ENCODE assay signal across 1 cellular context in the genomic region with DNA sequence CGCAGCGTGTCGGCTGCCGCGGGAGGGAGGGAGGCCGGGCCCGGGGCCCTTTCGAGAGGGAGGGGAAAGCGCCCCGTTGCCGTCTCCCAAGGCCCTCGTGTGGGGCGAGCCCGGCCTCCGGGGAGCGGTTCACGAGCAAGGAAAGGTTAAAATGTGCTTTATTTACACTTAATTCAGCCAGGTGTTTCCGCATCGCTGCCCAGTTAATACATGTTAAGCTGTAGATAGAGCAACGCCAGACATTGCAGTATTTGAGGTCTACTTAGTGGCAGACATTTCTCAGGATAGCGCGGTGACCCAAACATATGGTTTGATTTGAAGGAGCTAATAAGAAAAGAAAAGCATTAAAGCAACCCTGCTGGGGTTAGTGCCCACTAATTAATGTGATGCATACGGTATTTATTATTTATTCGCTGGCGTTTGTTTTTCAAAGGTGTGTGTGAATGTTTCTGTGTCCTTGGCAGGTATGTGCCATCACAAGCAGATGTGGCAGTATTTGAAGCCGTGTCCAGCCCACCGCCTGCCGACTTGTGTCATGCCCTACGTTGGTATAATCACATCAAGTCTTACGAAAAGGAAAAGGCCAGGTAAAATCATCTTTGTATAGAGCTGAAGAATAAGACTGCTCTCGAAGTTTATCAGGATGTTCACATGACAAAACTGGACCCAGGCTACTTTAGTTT.
A peak's percentile ranks its signal among the peaks of the same experiment; 100 is the strongest.
TF ChIP-seq lines count a peak whose summit lies in the region.

No MANE protein-coding gene starts in this region.

TF ChIP-seq in K562, 482 proteins besides CTCF, POLR2A, EP300 and RAD21 (continued from another document):
- no peak for TF ChIP-seq CEBPZ (IDR thresholded peaks at IDR 0.05; ENCODE audit: borderline replicate concordance, low read depth, low read length)
- peak; percentile 76 for TF ChIP-seq RBFOX2 (IDR thresholded peaks at IDR 0.05; ENCODE audit: low read depth, low read length)
- TF ChIP-seq NR2C2 (CRISPR knock-in tag; IDR thresholded peaks at IDR 0.05), result no peak
- TF ChIP-seq NR2C2 (tag; IDR thresholded peaks at IDR 0.05), result peak; percentile 13
- peak; percentile 7; the same call in 1 of the 2 replicates for TF ChIP-seq PHF8 (IDR thresholded peaks at IDR 0.05; ENCODE audit: borderline replicate concordance, low read length)
- peak in 1 of 2 experiments; percentile 63; a peak in 1 of 4 replicates for TF ChIP-seq SIN3A (IDR thresholded peaks at IDR 0.05; ENCODE audit: borderline replicate concordance in 2 of 2, control insufficient read depth in 1 of 2, low read depth in 2 of 2, low read length in 2 of 2)
- TF ChIP-seq, protein P1, sequence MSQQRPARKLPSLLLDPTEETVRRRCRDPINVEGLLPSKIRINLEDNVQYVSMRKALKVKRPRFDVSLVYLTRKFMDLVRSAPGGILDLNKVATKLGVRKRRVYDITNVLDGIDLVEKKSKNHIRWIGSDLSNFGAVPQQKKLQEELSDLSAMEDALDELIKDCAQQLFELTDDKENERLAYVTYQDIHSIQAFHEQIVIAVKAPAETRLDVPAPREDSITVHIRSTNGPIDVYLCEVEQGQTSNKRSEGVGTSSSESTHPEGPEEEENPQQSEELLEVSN (IDR thresholded peaks at IDR 0.05; ENCODE audit: borderline replicate concordance in 1 of 2, extremely low read depth in 1 of 2, insufficient read depth in 1 of 2, insufficient read length in 1 of 2, low read depth in 1 of 2, low read length in 1 of 2, poor library complexity in 1 of 2, severe bottlenecking in 1 of 2), result peak in 1 of 2 experiments; percentile 49
- TF ChIP-seq, protein P2, sequence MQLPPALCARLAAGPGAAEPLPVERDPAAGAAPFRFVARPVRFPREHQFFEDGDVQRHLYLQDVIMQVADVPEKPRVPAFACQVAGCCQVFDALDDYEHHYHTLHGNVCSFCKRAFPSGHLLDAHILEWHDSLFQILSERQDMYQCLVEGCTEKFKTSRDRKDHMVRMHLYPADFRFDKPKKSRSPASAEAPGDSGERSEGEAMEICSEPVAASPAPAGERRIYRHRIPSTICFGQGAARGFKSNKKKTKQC (CRISPR knock-in tag; IDR thresholded peaks at IDR 0.05), result peak; percentile 29; the same call in 1 of the 2 replicates
- TF ChIP-seq, protein P3, sequence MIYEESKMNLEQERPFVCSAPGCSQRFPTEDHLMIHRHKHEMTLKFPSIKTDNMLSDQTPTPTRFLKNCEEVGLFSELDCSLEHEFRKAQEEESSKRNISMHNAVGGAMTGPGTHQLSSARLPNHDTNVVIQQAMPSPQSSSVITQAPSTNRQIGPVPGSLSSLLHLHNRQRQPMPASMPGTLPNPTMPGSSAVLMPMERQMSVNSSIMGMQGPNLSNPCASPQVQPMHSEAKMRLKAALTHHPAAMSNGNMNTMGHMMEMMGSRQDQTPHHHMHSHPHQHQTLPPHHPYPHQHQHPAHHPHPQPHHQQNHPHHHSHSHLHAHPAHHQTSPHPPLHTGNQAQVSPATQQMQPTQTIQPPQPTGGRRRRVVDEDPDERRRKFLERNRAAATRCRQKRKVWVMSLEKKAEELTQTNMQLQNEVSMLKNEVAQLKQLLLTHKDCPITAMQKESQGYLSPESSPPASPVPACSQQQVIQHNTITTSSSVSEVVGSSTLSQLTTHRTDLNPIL (CRISPR knock-in tag; IDR thresholded peaks at IDR 0.05), result no peak
- TF ChIP-seq BRD4 (IDR thresholded peaks at IDR 0.05), result 0 out of 2 replicates have a peak, but pooled peaks have one; percentile 54
- peak; percentile 5 for TF ChIP-seq SAP30 (IDR thresholded peaks at IDR 0.05; ENCODE audit: borderline replicate concordance, insufficient read depth, low read depth, low read length, poor library complexity, severe bottlenecking)
- TF ChIP-seq ZNF561 (CRISPR knock-in tag; conservative IDR thresholded peaks at IDR 0.05), result no peak
- TF ChIP-seq MYC (IDR thresholded peaks at IDR 0.05; ENCODE audit: low read depth, low read length), result no peak
- peak; percentile 94; the same call in 1 of the 2 replicates for TF ChIP-seq MYC (CRISPR knock-in tag; IDR thresholded peaks at IDR 0.05; ENCODE audit: borderline replicate concordance, low read depth)
- TF ChIP-seq SMARCE1 (IDR thresholded peaks at IDR 0.05), result no peak
- no peak for TF ChIP-seq ZNF197 (CRISPR knock-in tag; IDR thresholded peaks at IDR 0.05; ENCODE audit: low read depth)
- TF ChIP-seq ZFX (CRISPR knock-in tag; IDR thresholded peaks at IDR 0.05), result peak; percentile 16
- peak in 1 of 2 experiments; percentile 9; a peak in 2 of 4 replicates for TF ChIP-seq MNT (conservative IDR thresholded peaks at IDR 0.05)
- peak; percentile 11; the same call in 1 of the 2 replicates for TF ChIP-seq NKRF (IDR thresholded peaks at IDR 0.05; ENCODE audit: borderline replicate concordance)
- peak; percentile 22 for TF ChIP-seq RBBP5 (IDR thresholded peaks at IDR 0.05; ENCODE audit: borderline replicate concordance, insufficient read depth, low read length, poor library complexity, severe bottlenecking)
- no peak for TF ChIP-seq FOS (IDR thresholded peaks at IDR 0.05; ENCODE audit: extremely low read depth, insufficient read length)
- no peak for TF ChIP-seq ZNF584 (CRISPR knock-in tag; IDR thresholded peaks at IDR 0.05; ENCODE audit: low read depth)
- TF ChIP-seq, protein P4, sequence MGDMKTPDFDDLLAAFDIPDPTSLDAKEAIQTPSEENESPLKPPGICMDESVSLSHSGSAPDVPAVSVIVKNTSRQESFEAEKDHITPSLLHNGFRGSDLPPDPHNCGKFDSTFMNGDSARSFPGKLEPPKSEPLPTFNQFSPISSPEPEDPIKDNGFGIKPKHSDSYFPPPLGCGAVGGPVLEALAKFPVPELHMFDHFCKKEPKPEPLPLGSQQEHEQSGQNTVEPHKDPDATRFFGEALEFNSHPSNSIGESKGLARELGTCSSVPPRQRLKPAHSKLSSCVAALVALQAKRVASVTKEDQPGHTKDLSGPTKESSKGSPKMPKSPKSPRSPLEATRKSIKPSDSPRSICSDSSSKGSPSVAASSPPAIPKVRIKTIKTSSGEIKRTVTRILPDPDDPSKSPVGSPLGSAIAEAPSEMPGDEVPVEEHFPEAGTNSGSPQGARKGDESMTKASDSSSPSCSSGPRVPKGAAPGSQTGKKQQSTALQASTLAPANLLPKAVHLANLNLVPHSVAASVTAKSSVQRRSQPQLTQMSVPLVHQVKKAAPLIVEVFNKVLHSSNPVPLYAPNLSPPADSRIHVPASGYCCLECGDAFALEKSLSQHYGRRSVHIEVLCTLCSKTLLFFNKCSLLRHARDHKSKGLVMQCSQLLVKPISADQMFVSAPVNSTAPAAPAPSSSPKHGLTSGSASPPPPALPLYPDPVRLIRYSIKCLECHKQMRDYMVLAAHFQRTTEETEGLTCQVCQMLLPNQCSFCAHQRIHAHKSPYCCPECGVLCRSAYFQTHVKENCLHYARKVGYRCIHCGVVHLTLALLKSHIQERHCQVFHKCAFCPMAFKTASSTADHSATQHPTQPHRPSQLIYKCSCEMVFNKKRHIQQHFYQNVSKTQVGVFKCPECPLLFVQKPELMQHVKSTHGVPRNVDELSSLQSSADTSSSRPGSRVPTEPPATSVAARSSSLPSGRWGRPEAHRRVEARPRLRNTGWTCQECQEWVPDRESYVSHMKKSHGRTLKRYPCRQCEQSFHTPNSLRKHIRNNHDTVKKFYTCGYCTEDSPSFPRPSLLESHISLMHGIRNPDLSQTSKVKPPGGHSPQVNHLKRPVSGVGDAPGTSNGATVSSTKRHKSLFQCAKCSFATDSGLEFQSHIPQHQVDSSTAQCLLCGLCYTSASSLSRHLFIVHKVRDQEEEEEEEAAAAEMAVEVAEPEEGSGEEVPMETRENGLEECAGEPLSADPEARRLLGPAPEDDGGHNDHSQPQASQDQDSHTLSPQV (IDR thresholded peaks at IDR 0.05), result 0 out of 2 replicates have a peak, but pooled peaks have one; percentile 16
- TF ChIP-seq, protein P5, sequence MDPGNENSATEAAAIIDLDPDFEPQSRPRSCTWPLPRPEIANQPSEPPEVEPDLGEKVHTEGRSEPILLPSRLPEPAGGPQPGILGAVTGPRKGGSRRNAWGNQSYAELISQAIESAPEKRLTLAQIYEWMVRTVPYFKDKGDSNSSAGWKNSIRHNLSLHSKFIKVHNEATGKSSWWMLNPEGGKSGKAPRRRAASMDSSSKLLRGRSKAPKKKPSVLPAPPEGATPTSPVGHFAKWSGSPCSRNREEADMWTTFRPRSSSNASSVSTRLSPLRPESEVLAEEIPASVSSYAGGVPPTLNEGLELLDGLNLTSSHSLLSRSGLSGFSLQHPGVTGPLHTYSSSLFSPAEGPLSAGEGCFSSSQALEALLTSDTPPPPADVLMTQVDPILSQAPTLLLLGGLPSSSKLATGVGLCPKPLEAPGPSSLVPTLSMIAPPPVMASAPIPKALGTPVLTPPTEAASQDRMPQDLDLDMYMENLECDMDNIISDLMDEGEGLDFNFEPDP (CRISPR knock-in tag; IDR thresholded peaks at IDR 0.05), result no peak
- peak; percentile 43 for TF ChIP-seq CHD1 (IDR thresholded peaks at IDR 0.05; ENCODE audit: low read length)
